Comparison of ENCODE assay signal across 8 cellular contexts in genomic region chr3:188749010-188749617, GRCh38.
DNase-seq lines count a peak whose midpoint lies in the region; ATAC-seq and TF ChIP-seq lines count a peak whose summit lies in the region.

No MANE protein-coding gene starts in this region.

- H3K4me3 Mint-ChIP-seq in T-cell = no peak overlapping the region
- H3K4me3 Mint-ChIP-seq in natural killer cell treated with Interleukin-12 subunit alpha and Interleukin-12 subunit beta and Interleukin-15 and Interleukin-18, amount 100 ng/mL, for 72 hours = no peak overlapping the region

- in situ Hi-C loops in brain microvascular endothelial cell (cut with HindIII; ENCODE audit: low pct_ligation_motif_present, low sequenced_read_pairs) = no loop called here

- no peak overlapping the region for H3K4me3 ChIP-seq in A673 (ENCODE audit: low read depth, low read length, poor library complexity, severe bottlenecking)
- H3K4me3 ChIP-seq in brain microvascular endothelial cell (ENCODE audit: low read depth, low read length) = no peak overlapping the region

- DNase-seq in A673 (ENCODE audit: low spot score) (peak; percentile 48), GM20000 (ENCODE audit: low spot score) (peak; percentile 21), T-cell (peak in 32 of 34 experiments; percentile 8 to 65 (median 42)), brain microvascular endothelial cell (no peak), ureter (ENCODE audit: low spot score) (no peak), RKO (ENCODE audit: low spot score) (no peak)
- DNase-seq in natural killer cell treated with Interleukin-12 subunit alpha and Interleukin-12 subunit beta and Interleukin-15 and Interleukin-18, amount 100 ng/mL, for 72 hours (ENCODE audit: low spot score) = peak; percentile 65

- POLR2A ChIA-PET in A673 (lab: Charles Lee; ENCODE audit: low non-redundant PET) = interaction anchor here (0.6 kb wide), 1 partner anchor 540 kb away, joined by 3 read pairs; no protein-coding TSS in a partner anchor
- POLR2A ChIA-PET in T-cell (lab: Charles Lee) = interaction anchor here in 1 of 2 donors (0.7 kb wide), 1 partner anchor 165 kb away, joined by 3 read pairs; no protein-coding TSS in a partner anchor

- H3K4me1 Mint-ChIP-seq in T-cell = peaks cover 0 to 10% (median 0%) of the 10 kb centered on the region in 3 donors
- peaks cover 32 to 43% of the 10 kb centered on the region in 2 donors for H3K4me1 Mint-ChIP-seq in natural killer cell treated with Interleukin-12 subunit alpha and Interleukin-12 subunit beta and Interleukin-15 and Interleukin-18, amount 100 ng/mL, for 72 hours (ENCODE audit: low read depth in 2 of 2)

- CTCF ChIA-PET in A673 (lab: Charles Lee) (no interaction called here), T-cell (lab: Charles Lee) (interaction anchor here (0.5 to 5.6 kb wide), 18 partner anchors 9 to 1009 kb away, joined by 3 to 111 read pairs (median 6); partner anchors contain the start of gene BCL6 (in 1 of the 2))

- H3K36me3 Mint-ChIP-seq in T-cell = no peaks in the 10 kb centered on the region
- no peaks in the 10 kb centered on the region for H3K36me3 Mint-ChIP-seq in natural killer cell treated with Interleukin-12 subunit alpha and Interleukin-12 subunit beta and Interleukin-15 and Interleukin-18, amount 100 ng/mL, for 72 hours

- H3K27ac Mint-ChIP-seq in T-cell = no peak overlapping the region
- H3K27ac Mint-ChIP-seq in natural killer cell treated with Interleukin-12 subunit alpha and Interleukin-12 subunit beta and Interleukin-15 and Interleukin-18, amount 100 ng/mL, for 72 hours = no peak overlapping the region

- no peaks in the 10 kb centered on the region for H3K27me3 Mint-ChIP-seq in T-cell
- no peaks in the 10 kb centered on the region for H3K27me3 Mint-ChIP-seq in natural killer cell treated with Interleukin-12 subunit alpha and Interleukin-12 subunit beta and Interleukin-15 and Interleukin-18, amount 100 ng/mL, for 72 hours

- no peaks in the 10 kb centered on the region for H3K36me3 ChIP-seq in A673 (ENCODE audit: insufficient read depth, low read length, poor library complexity, severe bottlenecking)
- H3K36me3 ChIP-seq in brain microvascular endothelial cell (replicated peaks) = no peaks in the 10 kb centered on the region

- intact Hi-C loops in A673 (cut with micrococcal nuclease; ENCODE audit: unreplicated experiment) = no loop called here

- H3K27me3 ChIP-seq in A673 (replicated peaks; ENCODE audit: insufficient read depth, low read depth, low read length, poor library complexity) (no peaks in the 10 kb centered on the region), brain microvascular endothelial cell (replicated peaks) (no peaks in the 10 kb centered on the region)

- ATAC-seq in T-cell (replicated peaks in 1 of 4) (peak; percentile 73 to 76 (median 74)), HG03378 (IDR thresholded peaks at IDR 0.05; ENCODE audit: unreplicated experiment) (no peak)
- no peak for ATAC-seq in natural killer cell treated with Interleukin-12 subunit alpha and Interleukin-12 subunit beta and Interleukin-15 and Interleukin-18, amount 100 ng/mL, for 72 hours

- H3K4me1 ChIP-seq in A673 (ENCODE audit: insufficient read depth, low read length, poor library complexity, severe bottlenecking) = peaks cover 16% of the 10 kb centered on the region

- no peaks in the 10 kb centered on the region for H3K9me3 ChIP-seq in A673 (ENCODE audit: low read depth, low read length, poor library complexity, severe bottlenecking)

- BruUV-seq in A673 (replicated peaks; lab: Mats Ljungman, UMichigan) = no TSS peak

- H3K9me3 Mint-ChIP-seq in T-cell = no peaks in the 10 kb centered on the region
- no peaks in the 10 kb centered on the region for H3K9me3 Mint-ChIP-seq in natural killer cell treated with Interleukin-12 subunit alpha and Interleukin-12 subunit beta and Interleukin-15 and Interleukin-18, amount 100 ng/mL, for 72 hours

- TF ChIP-seq CTCF in A673 (conservative IDR thresholded peaks at IDR 0.05; ENCODE audit: low read depth, low read length) = peak; percentile 62
- TF ChIP-seq CTCF in GM20000 (IDR thresholded peaks at IDR 0.05; ENCODE audit: extremely low read depth, missing control alignments) = peak; percentile 58
- peak; percentile 67 for TF ChIP-seq CTCF in brain microvascular endothelial cell (IDR thresholded peaks at IDR 0.05; ENCODE audit: low read depth, low read length, missing control alignments)

- no peak overlapping the region for H3K27ac ChIP-seq in A673 (ENCODE audit: low read depth, low read length, poor library complexity, severe bottlenecking)
- H3K27ac ChIP-seq in brain microvascular endothelial cell = no peak overlapping the region

Comparison
In these comparisons a context has a peak if more than half of its experiments do, and no peak if none do; other contexts are left out.
1. DNase-seq: peak in A673 (single experiment), GM20000 (single experiment), T-cell (32 of 34) and natural killer cell treated with Interleukin-12 subunit alpha and Interleukin-12 subunit beta and Interleukin-15 and Interleukin-18, amount 100 ng/mL, for 72 hours (single experiment); none in brain microvascular endothelial cell (single experiment), ureter (single experiment) and RKO (single experiment).
2. ATAC-seq: peak in T-cell (4 of 4); none in natural killer cell treated with Interleukin-12 subunit alpha and Interleukin-12 subunit beta and Interleukin-15 and Interleukin-18, amount 100 ng/mL, for 72 hours (0 of 2) and HG03378 (single experiment).
3. Peak in every context shown above with its lines, with median percentiles within 50 percentile points of each other: CTCF ChIP-seq.